2 cellular contexts compared by ENCODE assay signal in the genomic region with DNA sequence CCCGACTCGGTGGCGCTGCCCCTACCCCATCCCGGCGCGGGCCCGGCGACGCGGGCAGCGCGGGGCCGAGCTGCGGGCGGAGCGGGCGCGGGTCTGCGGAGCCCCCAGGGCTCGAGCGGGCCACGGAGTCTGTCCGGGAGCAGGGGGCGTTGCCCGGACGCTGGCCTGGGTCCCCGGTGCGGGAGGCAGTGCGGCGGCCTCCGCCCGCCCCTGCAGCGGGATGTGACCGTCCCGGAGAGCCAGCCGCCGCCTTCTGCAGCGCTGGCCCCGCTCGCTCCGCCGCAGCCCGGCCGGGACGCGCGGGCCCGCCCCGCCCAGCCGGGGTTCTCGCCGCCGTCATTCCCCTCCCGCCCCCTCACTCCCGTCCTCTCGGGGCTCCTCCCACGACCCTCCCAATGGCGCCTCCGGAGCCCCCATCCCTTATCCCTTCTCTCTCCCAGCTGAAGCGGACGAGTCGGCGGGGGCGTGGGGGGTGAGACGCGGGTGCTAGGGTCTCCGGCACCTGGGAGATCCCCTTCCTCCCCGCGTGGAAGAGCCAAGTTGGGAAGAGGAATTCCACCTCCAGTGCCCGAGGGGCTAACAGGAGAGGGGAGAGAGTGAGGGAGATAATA.
TF ChIP-seq lines count a peak whose summit lies in the region.

A gene with protein sequence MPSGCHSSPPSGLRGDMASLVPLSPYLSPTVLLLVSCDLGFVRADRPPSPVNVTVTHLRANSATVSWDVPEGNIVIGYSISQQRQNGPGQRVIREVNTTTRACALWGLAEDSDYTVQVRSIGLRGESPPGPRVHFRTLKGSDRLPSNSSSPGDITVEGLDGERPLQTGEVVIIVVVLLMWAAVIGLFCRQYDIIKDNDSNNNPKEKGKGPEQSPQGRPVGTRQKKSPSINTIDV (minus strand): TSS at position 257 of the 611 bp plus-strand sequence. CDS start 521 bp downstream, outside the sequence.

TF ChIP-seq in IMR-90, 13 proteins besides CTCF, POLR2A, EP300 and RAD21:
- TF ChIP-seq CHD1 (IDR thresholded peaks at IDR 0.05; ENCODE audit: low read depth, low read length) (no peak), NFE2L2 (IDR thresholded peaks at IDR 0.05; ENCODE audit: low read depth, low read length) (no peak), BHLHE40 (IDR thresholded peaks at IDR 0.05; ENCODE audit: low read depth, low read length) (no peak), SMC3 (IDR thresholded peaks at IDR 0.05; ENCODE audit: low read depth, low read length) (no peak), RCOR1 (IDR thresholded peaks at IDR 0.05; ENCODE audit: insufficient replicate concordance, low read length) (no peak), FOS (IDR thresholded peaks at IDR 0.05; ENCODE audit: low read depth, low read length) (no peak), MAFK (IDR thresholded peaks at IDR 0.05; ENCODE audit: low read depth, low read length) (no peak), MAZ (IDR thresholded peaks at IDR 0.05; ENCODE audit: borderline replicate concordance, low read depth, low read length) (peak; percentile 16; the same call in 1 of the 2 replicates)
- TF ChIP-seq, protein P1, sequence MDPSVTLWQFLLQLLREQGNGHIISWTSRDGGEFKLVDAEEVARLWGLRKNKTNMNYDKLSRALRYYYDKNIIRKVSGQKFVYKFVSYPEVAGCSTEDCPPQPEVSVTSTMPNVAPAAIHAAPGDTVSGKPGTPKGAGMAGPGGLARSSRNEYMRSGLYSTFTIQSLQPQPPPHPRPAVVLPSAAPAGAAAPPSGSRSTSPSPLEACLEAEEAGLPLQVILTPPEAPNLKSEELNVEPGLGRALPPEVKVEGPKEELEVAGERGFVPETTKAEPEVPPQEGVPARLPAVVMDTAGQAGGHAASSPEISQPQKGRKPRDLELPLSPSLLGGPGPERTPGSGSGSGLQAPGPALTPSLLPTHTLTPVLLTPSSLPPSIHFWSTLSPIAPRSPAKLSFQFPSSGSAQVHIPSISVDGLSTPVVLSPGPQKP (IDR thresholded peaks at IDR 0.05; ENCODE audit: borderline replicate concordance, low read depth, low read length), result no peak

TF ChIP-seq in GM12878, 131 proteins besides CTCF, POLR2A, EP300 and RAD21:
- TF ChIP-seq SUZ12 (IDR thresholded peaks at IDR 0.05; ENCODE audit: unreplicated experiment), result peak; percentile 73
- TF ChIP-seq HCFC1 (IDR thresholded peaks at IDR 0.05; ENCODE audit: low read length), result no peak
- TF ChIP-seq RCOR1 (conservative IDR thresholded peaks at IDR 0.05; ENCODE audit: low read depth, low read length), result no peak
- TF ChIP-seq EGR1 (IDR thresholded peaks at IDR 0.05; ENCODE audit: borderline replicate concordance in 1 of 2, low read depth in 2 of 2, low read length in 2 of 2), result 0 out of 3 replicates have a peak, but pooled peaks of 1 of the 2 experiments have one; percentile 33
- TF ChIP-seq, protein P2, sequence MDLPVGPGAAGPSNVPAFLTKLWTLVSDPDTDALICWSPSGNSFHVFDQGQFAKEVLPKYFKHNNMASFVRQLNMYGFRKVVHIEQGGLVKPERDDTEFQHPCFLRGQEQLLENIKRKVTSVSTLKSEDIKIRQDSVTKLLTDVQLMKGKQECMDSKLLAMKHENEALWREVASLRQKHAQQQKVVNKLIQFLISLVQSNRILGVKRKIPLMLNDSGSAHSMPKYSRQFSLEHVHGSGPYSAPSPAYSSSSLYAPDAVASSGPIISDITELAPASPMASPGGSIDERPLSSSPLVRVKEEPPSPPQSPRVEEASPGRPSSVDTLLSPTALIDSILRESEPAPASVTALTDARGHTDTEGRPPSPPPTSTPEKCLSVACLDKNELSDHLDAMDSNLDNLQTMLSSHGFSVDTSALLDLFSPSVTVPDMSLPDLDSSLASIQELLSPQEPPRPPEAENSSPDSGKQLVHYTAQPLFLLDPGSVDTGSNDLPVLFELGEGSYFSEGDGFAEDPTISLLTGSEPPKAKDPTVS (IDR thresholded peaks at IDR 0.05; ENCODE audit: low read depth, low read length), result no peak
